Comparison of ENCODE assay signal across 1 cellular context in the genomic region with DNA sequence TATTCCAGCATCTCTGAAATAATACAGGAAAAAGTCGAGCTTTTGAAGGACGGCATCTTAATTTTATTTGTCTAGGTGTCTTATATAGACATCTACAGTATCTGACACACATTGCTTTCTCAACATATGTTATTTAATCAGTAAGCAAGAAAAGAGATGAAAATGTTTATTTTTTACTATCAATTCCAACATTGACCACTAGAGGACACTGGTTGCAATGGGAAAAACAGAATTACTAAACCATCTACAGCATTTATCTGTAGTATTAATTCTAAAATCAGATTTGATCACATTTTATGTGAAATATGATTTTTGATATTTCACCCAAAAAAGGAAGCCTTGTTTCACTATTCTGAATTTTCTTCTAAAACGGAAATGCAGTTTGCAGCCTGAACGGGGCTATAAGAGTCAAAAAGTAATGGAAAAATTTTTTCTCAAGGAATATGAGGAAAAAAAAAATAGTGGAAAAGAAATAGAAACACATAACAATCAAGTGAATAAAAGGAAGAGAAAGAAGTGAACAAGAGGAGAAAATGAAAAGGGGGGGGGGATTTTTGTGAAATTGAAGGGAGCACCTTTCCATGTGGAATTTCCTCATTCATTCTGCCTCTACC.
TF ChIP-seq lines count a peak whose summit lies in the region.

No MANE protein-coding gene starts in this region.

TF ChIP-seq in GM23338, 12 proteins besides CTCF, POLR2A, EP300 and RAD21 (continued from another document):
- TF ChIP-seq ZNF462 (CRISPR knock-in tag; IDR thresholded peaks at IDR 0.05) (no peak), ETS1 (IDR thresholded peaks at IDR 0.05) (no peak), ZNF331 (CRISPR knock-in tag; IDR thresholded peaks at IDR 0.05; ENCODE audit: low read depth) (no peak), CREB1 (CRISPR knock-in tag; IDR thresholded peaks at IDR 0.05; ENCODE audit: low read depth) (no peak), POLR2AphosphoS5 (IDR thresholded peaks at IDR 0.05; ENCODE audit: low read depth) (no peak)
